8 cellular contexts compared by ENCODE assay signal in genomic region chr11:123302751-123303195, GRCh38.
A peak's percentile ranks its signal among the peaks of the same experiment; 100 is the strongest.
DNase-seq lines count a peak whose midpoint lies in the region; ATAC-seq lines count a peak whose summit lies in the region.

No MANE protein-coding gene starts in this region.

- H3K36me3 Mint-ChIP-seq in activated naive CD4-positive, alpha-beta T cell treated with anti-CD3 and anti-CD28 coated beads, Interleukin-2, amount 50 U/mL, for 24 hours, result no peaks in the 10 kb centered on the region

- H3K4me3 Mint-ChIP-seq in activated naive CD4-positive, alpha-beta T cell treated with anti-CD3 and anti-CD28 coated beads, Interleukin-2, amount 50 U/mL, for 24 hours, result peak overlapping the region; percentile 51

- H3K4me1 Mint-ChIP-seq in activated naive CD4-positive, alpha-beta T cell treated with anti-CD3 and anti-CD28 coated beads, Interleukin-2, amount 50 U/mL, for 24 hours, result peaks cover 26% of the 10 kb centered on the region

- DNase-seq in renal cortical epithelial cell (ENCODE audit: low read depth) (peak; percentile 16), NCI-H2196 treated with DMSO at 0.1 percent for 48 hours (lab: John Stamatoyannopoulos, UW; ENCODE audit: unreplicated experiment) (no peak), mucosa of gallbladder (ENCODE audit: low spot score) (no peak)
- DNase-seq in NK-92 treated with Interleukin-12 subunit alpha and Interleukin-12 subunit beta, amount 100 ng/mL, for 24 hours (lab: John Stamatoyannopoulos, UW), result no peak

- peaks cover 7% of the 10 kb centered on the region for H3K27me3 Mint-ChIP-seq in activated naive CD4-positive, alpha-beta T cell treated with anti-CD3 and anti-CD28 coated beads, Interleukin-2, amount 50 U/mL, for 24 hours

- peak overlapping the region; percentile 89 for H3K27ac Mint-ChIP-seq in activated naive CD4-positive, alpha-beta T cell treated with anti-CD3 and anti-CD28 coated beads, Interleukin-2, amount 50 U/mL, for 24 hours

- no peaks in the 10 kb centered on the region for H3K9me3 Mint-ChIP-seq in activated naive CD4-positive, alpha-beta T cell treated with anti-CD3 and anti-CD28 coated beads, Interleukin-2, amount 50 U/mL, for 24 hours

- ATAC-seq in GM18868 (IDR thresholded peaks at IDR 0.05; ENCODE audit: unreplicated experiment) (peak; percentile 65), HG03159 (IDR thresholded peaks at IDR 0.05; ENCODE audit: unreplicated experiment) (peak; percentile 47), GM19324 (IDR thresholded peaks at IDR 0.05; ENCODE audit: low FRiP score, unreplicated experiment) (no peak)
